ENCODE assay signal across 18 cellular contexts in the genomic region with DNA sequence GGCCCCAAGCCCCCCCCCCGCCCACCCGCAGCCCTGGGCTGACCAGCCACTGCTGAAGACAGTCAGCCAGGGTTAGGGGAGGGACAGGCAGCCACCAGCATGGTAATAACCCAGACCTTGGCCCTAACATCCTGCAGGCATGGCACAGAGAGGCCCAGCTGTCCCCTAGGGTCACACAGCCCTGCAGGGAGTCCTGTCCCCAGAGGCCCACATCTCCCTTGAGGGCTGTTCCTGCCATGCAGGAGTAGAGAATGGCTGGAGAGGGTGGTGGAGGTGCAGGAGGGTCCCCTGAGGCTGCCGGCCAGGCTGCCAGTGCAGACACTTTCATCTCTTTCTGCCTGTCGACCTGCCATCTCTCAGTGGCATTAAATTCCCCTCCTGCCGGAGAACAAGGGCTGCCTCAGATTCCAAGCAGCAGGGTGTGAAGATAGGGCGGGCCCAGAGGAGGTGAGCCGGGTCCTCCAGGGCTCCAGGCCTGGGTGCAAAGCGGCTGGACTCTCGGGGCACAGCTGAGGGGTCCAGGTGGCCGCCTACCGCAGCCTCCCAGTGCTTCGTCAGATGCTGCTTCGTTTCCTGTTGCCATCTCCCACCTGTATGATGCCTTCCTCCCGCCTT. TPM values are rescaled to one million over a fixed set of nuclear protein-coding genes. Genes with fewer than 3 reads are reported as not detected.
A peak's percentile ranks its signal among the peaks of the same experiment; 100 is the strongest.
DNase-seq lines count a peak whose midpoint lies in the region; ATAC-seq, FAIRE-seq and TF ChIP-seq lines count a peak whose summit lies in the region.
"Had no signal": no experiment of that assay in that cellular context is flagged by ENCODE, and none has a peak within 500 bp of the region (broad histone marks: within the 10 kb centered on the region; RNA-seq: fewer than 3 reads in every experiment).

No MANE protein-coding gene starts in this region.

- H3K9me3 Mint-ChIP-seq in IgD-negative memory B cell (no peaks in the 10 kb centered on the region), chondrocyte (ENCODE audit: low read depth) (no peaks in the 10 kb centered on the region)
- H3K9me3 Mint-ChIP-seq: CD8-positive, alpha-beta memory T cell; naive thymus-derived CD4-positive, alpha-beta T cell; type B pancreatic cell had no signal

- H3K27me3 Mint-ChIP-seq in IgD-negative memory B cell: no peaks in the 10 kb centered on the region
- no peaks in the 10 kb centered on the region for H3K27me3 Mint-ChIP-seq in chondrocyte (ENCODE audit: low read depth)
- H3K27me3 Mint-ChIP-seq: CD8-positive, alpha-beta memory T cell; type B pancreatic cell had no signal

- H4K20me1 ChIP-seq in BLaER1 treated with 17β-estradiol and CSF1 and Interleukin-3, amounts not matched to agents 10 nM and 100 nM: peaks cover 0 to 54% (median 18%) of the 10 kb centered on the region in 11 experiments; a peak in 12 of 22 replicates

- peak overlapping the region in 10 of 11 experiments; percentile 72 to 96 (median 82); a peak in 20 of 22 replicates for H3K4me2 ChIP-seq in BLaER1 treated with 17β-estradiol and CSF1 and Interleukin-3, amounts not matched to agents 10 nM and 100 nM
- H3K4me2 ChIP-seq: KMS-11 had no signal

- H3K4me3 Mint-ChIP-seq in IgD-negative memory B cell (peak overlapping the region in 1 of 4 donors; percentile 22), chondrocyte (ENCODE audit: unreplicated experiment) (no peak overlapping the region)
- H3K4me3 Mint-ChIP-seq: CD8-positive, alpha-beta memory T cell; naive thymus-derived CD4-positive, alpha-beta T cell had no signal

- H3K36me3 Mint-ChIP-seq in IgD-negative memory B cell (no peaks in the 10 kb centered on the region), chondrocyte (ENCODE audit: low read depth) (peaks cover 23% of the 10 kb centered on the region)

- peaks cover 0 to 4% (median 0%) of the 10 kb centered on the region in 11 experiments; a peak in 2 of 22 replicates for H3K36me3 ChIP-seq in BLaER1 treated with 17β-estradiol and CSF1 and Interleukin-3, amounts not matched to agents 10 nM and 100 nM
- H3K36me3 ChIP-seq in psoas muscle (ENCODE audit: insufficient read depth in 1 of 2, low read depth in 1 of 2) (peaks cover 0 to 15% of the 10 kb centered on the region in 2 donors), small intestine (ENCODE audit: control insufficient read depth in 2 of 2, insufficient read depth in 2 of 2, low read length in 2 of 2) (no peaks in the 10 kb centered on the region)
- H3K36me3 ChIP-seq: prostate gland had no signal

- H3K27ac Mint-ChIP-seq in IgD-negative memory B cell (peak overlapping the region in 2 of 3 donors; percentile 72 to 87), chondrocyte (ENCODE audit: unreplicated experiment) (peak overlapping the region; percentile 54)
- H3K27ac Mint-ChIP-seq: naive thymus-derived CD4-positive, alpha-beta T cell; type B pancreatic cell had no signal

- H3K9me3 ChIP-seq in BLaER1 treated with 17β-estradiol and CSF1 and Interleukin-3, amounts not matched to agents 10 nM and 100 nM (replicated peaks in 1 of 11): no peaks in the 10 kb centered on the region
- no peaks in the 10 kb centered on the region for H3K9me3 ChIP-seq in psoas muscle
- no peaks in the 10 kb centered on the region for H3K9me3 ChIP-seq in small intestine (ENCODE audit: control insufficient read depth, low read depth)
- H3K9me3 ChIP-seq: prostate gland, SJCRH30 had no signal

- FAIRE-seq in small intestine (lab: Jason Lieb, UNC): no peak
- FAIRE-seq in RCC 7860 (lab: Jason Lieb, UNC): no peak

- TF ChIP-seq CTCF in chondrocyte (IDR thresholded peaks at IDR 0.05): no peak
- no peak for TF ChIP-seq CTCF in psoas muscle (IDR thresholded peaks at IDR 0.05)

- peaks cover 26 to 41% (median 36%) of the 10 kb centered on the region in 3 donors for H3K4me1 Mint-ChIP-seq in IgD-negative memory B cell
- H3K4me1 Mint-ChIP-seq in chondrocyte (ENCODE audit: low read depth): peaks cover 88% of the 10 kb centered on the region

- 51 to 69% (median 51%) methylated on average over 13 to 14 of the region's 14 CpGs for WGBS in psoas muscle, 3 donors
- 73 to 76% (median 75%) methylated on average over 14 of the region's 14 CpGs for WGBS in small intestine, 3 donors

- peaks cover 55 to 89% (median 83%) of the 10 kb centered on the region in 10 experiments for H3K4me1 ChIP-seq in BLaER1 treated with 17β-estradiol and CSF1 and Interleukin-3, amounts not matched to agents 10 nM and 100 nM
- H3K4me1 ChIP-seq in psoas muscle (peaks cover 83% of the 10 kb centered on the region), small intestine (ENCODE audit: control insufficient read depth in 2 of 2, insufficient read depth in 1 of 2, low read depth in 1 of 2, low read length in 1 of 2) (no peaks in the 10 kb centered on the region)
- H3K4me1 ChIP-seq: prostate gland had no signal

- no peak for ATAC-seq in psoas muscle
- ATAC-seq in HG03039 (IDR thresholded peaks at IDR 0.05; ENCODE audit: unreplicated experiment): no peak
- no peak for ATAC-seq in HG03469 (IDR thresholded peaks at IDR 0.05; ENCODE audit: unreplicated experiment)
- ATAC-seq: naive thymus-derived CD4-positive, alpha-beta T cell had no signal

- no peaks in the 10 kb centered on the region; a peak in 1 of 22 replicates for H3K27me3 ChIP-seq in BLaER1 treated with 17β-estradiol and CSF1 and Interleukin-3, amounts not matched to agents 10 nM and 100 nM
- H3K27me3 ChIP-seq in psoas muscle (ENCODE audit: insufficient read depth in 3 of 3, low read length in 2 of 3) (no peaks in the 10 kb centered on the region), small intestine (ENCODE audit: control insufficient read depth in 2 of 2, insufficient read depth in 2 of 2, low read length in 2 of 2) (no peaks in the 10 kb centered on the region)
- H3K27me3 ChIP-seq: SJCRH30 had no signal

- no peak overlapping the region for H3K4me3 ChIP-seq in BLaER1 treated with 17β-estradiol and CSF1 and Interleukin-3, amounts not matched to agents 10 nM and 100 nM
- no peak overlapping the region for H3K4me3 ChIP-seq in psoas muscle
- no peak overlapping the region for H3K4me3 ChIP-seq in small intestine (ENCODE audit: low read depth in 1 of 2, low read length in 2 of 2)
- H3K4me3 ChIP-seq: prostate gland, SJCRH30 had no signal

- H3K9ac ChIP-seq in BLaER1 treated with 17β-estradiol and CSF1 and Interleukin-3, amounts not matched to agents 10 nM and 100 nM: no peak overlapping the region
- H3K9ac ChIP-seq: KMS-11 had no signal

- no peak for DNase-seq in chondrocyte (ENCODE audit: low spot score)
- DNase-seq in psoas muscle: no peak
- DNase-seq in small intestine: no peak
- DNase-seq in RCC 7860 (ENCODE audit: low spot score): no peak
- DNase-seq: CD8-positive, alpha-beta memory T cell; central memory CD4-positive, alpha-beta T cell; GOT3; naive thymus-derived CD4-positive, alpha-beta T cell; NCI-H1105; NCI-H526 treated with DMSO at 0.1 percent for 48 hours; SJCRH30 had no signal

- intact Hi-C loops in psoas muscle (cut with DNase I): no loop called here

- no peak overlapping the region for H3K27ac ChIP-seq in BLaER1 treated with 17β-estradiol and CSF1 and Interleukin-3, amounts not matched to agents 10 nM and 100 nM
- H3K27ac ChIP-seq in psoas muscle (peak overlapping the region; percentile 94), small intestine (ENCODE audit: low read depth in 1 of 2, low read length in 1 of 2) (no peak overlapping the region)
- H3K27ac ChIP-seq: KMS-11, prostate gland, SJCRH30 had no signal

RNA-seq across cellular contexts. Expression of a gene that starts 40.0 kb away (rescaled TPM):
- polyA plus RNA-seq in IgD-negative memory B cell (447 TPM), psoas muscle (10 to 100 TPM; 24.5 to 48.5 (median 27.0) TPM), small intestine (10 to 100 TPM in 2 of 3 donors, 1 to 10 TPM in 1; 3.8 to 21.9 (median 14.6) TPM)
- total RNA-seq in chondrocyte (144 to 193 TPM (median 145 TPM) in 3 replicates), psoas muscle (10 to 100 TPM; 31.9 to 88.3 (median 48.5) TPM)
